27 cellular contexts compared by ENCODE assay signal in the genomic region with DNA sequence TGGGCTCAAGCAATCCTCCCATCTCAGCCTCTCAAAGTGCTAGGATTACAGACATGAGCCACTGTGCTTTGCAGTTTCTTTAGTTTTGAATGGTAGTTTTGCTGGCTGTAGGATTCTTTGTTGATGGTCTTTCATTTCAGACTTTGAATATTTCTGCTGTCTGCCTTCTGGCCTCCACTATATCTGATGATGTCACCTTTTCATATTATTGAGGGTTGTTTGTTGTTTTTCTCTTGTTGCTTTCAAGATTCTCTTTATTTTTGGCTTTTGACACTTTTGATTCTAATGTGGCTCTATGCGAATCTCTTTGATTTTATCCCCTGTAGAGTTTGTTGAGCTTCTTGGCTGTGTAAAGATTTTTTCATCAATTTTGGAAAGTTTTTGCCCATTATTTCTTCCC.
"Had no signal": no experiment of that assay in that cellular context is flagged by ENCODE, and none has a peak within 500 bp of the region (broad histone marks: within the 10 kb centered on the region; RNA-seq: fewer than 3 reads in every experiment).

No MANE protein-coding gene starts in this region.

- FAIRE-seq: urothelium cell line had no signal

- H3K27ac ChIP-seq: stomach, suprapubic skin, testis, thoracic aorta, thyroid gland, tibial artery, tibial nerve, transverse colon, upper lobe of left lung, upper lobe of right lung, uterus, vagina had no signal

- ATAC-seq: stimulated activated effector memory CD8-positive, alpha-beta T cell treated with anti-CD3 and anti-CD28 coated beads, Interleukin-12 subunit alpha, Interleukin-12 subunit beta, amount 100 ng/mL, for 72 hours; stimulated activated memory B cell treated with anti-CD40 and anti-IgM and Interleukin-4, amounts not matched to agents 10 μg/mL and 1 μg/mL and 100 μg/mL, for 72 hours; stimulated activated naive B cell treated with anti-CD40 and anti-IgM and Interleukin-4, amounts not matched to agents 10 μg/mL and 1 μg/mL and 100 μg/mL, for 72 hours; stimulated activated naive CD8-positive, alpha-beta T cell treated with anti-CD3 and anti-CD28 coated beads, Interleukin-15, amount 100 ng/mL, for 72 hours; stimulated activated naive CD8-positive, alpha-beta T cell treated with anti-CD3 and anti-CD28 coated beads, Interleukin-15, Interleukin-2, amounts not matched to agents 100 U/mL and 50 U/mL, for 24 hours; upper lobe of right lung had no signal

- H3K36me3 ChIP-seq: stomach, suprapubic skin, thoracic aorta, thyroid gland, tibial artery, tibial nerve, transverse colon, upper lobe of left lung, upper lobe of right lung, uterus, vagina had no signal

- H3K27me3 ChIP-seq: stomach, testis, thyroid gland, tibial artery, tibial nerve, transverse colon, upper lobe of left lung, upper lobe of right lung, uterus, vagina had no signal

- DNase-seq: stimulated activated CD4-positive, alpha-beta T cell treated with anti-CD3 and anti-CD28 coated beads, Interleukin-2, amount 100 ng/mL, for 48 hours; stimulated activated CD4-positive, alpha-beta T cell treated with anti-CD3 and anti-CD28 coated beads, Interleukin-4, amount 100 ng/mL, for 1 hour; stimulated activated CD4-positive, alpha-beta T cell treated with anti-CD3 and anti-CD28 coated beads, Interleukin-4, amount 100 ng/mL, for 24 hours; stimulated activated CD4-positive, alpha-beta T cell treated with anti-CD3 and anti-CD28 coated beads, Interleukin-4, amount 100 ng/mL, for 4 hours; stimulated activated CD8-positive, alpha-beta memory T cell treated with anti-CD3 and anti-CD28 coated beads, Interleukin-4, amount 100 ng/mL, for 48 hours; stimulated activated naive B cell treated with anti-CD40 and anti-IgM and Interleukin-4, amounts not matched to agents 10 μg/mL and 1 μg/mL and 100 μg/mL, for 72 hours; stimulated activated naive CD4-positive, alpha-beta T cell; stimulated activated naive CD4-positive, alpha-beta T cell treated with Interleukin-2 at 50 U/mL for 16 hours; stimulated activated naive CD8-positive, alpha-beta T cell treated with anti-CD3 and anti-CD28 coated beads, Interleukin-15, amount 100 ng/mL, for 72 hours; stimulated activated naive CD8-positive, alpha-beta T cell treated with anti-CD3 and anti-CD28 coated beads, Interleukin-15, Interleukin-2, amounts not matched to agents 100 U/mL and 50 U/mL, for 24 hours; stomach; substantia nigra; testis; thyroid gland; tibial artery; transverse colon; trophoblast cell; upper lobe of left lung; upper lobe of right lung; uterus had no signal

- H3K4me3 ChIP-seq: stomach, suprapubic skin, testis, thoracic aorta, thyroid gland, tibial artery, tibial nerve, transverse colon, upper lobe of left lung, upper lobe of right lung, uterus, vagina had no signal

- H3K9me3 ChIP-seq: suprapubic skin, testis, thoracic aorta, thyroid gland, transverse colon, upper lobe of left lung, upper lobe of right lung, uterus, vagina had no signal

- H3K4me1 ChIP-seq: stomach, suprapubic skin, testis, tibial artery, tibial nerve, transverse colon, upper lobe of left lung, upper lobe of right lung, uterus, vagina had no signal
